Comparison of ENCODE assay signal across 14 cellular contexts in genomic region chr13:75759531-75759930, GRCh38.
DNase-seq lines count a peak whose midpoint lies in the region; ATAC-seq and TF ChIP-seq lines count a peak whose summit lies in the region.
"Had no signal": no experiment of that assay in that cellular context is flagged by ENCODE, and none has a peak within 500 bp of the region (broad histone marks: within the 10 kb centered on the region; RNA-seq: fewer than 3 reads in every experiment).

No MANE protein-coding gene starts in this region.

- TF ChIP-seq CTCF in HCT116 (IDR thresholded peaks at IDR 0.05 in 2 of 3, conservative IDR thresholded peaks at IDR 0.05 in 1 of 3; ENCODE audit: borderline replicate concordance in 1 of 3, insufficient read depth in 1 of 3, low read depth in 2 of 3, low read length in 2 of 3) (no peak), mucosa of descending colon (IDR thresholded peaks at IDR 0.05) (no peak)

- BruUV-seq in HCT116 (replicated peaks; lab: Mats Ljungman, UMichigan) = no TSS peak

- no peaks in the 10 kb centered on the region for H3K79me2 ChIP-seq in HCT116 (ENCODE audit: insufficient read depth, low read length)

- H3K9me3 ChIP-seq in HCT116 (ENCODE audit: control insufficient read depth in 1 of 2, insufficient read depth in 1 of 2, low read depth in 1 of 2, low read length in 2 of 2) (no peaks in the 10 kb centered on the region), duodenal mucosa (ENCODE audit: control insufficient read depth in 1 of 2, low read length in 2 of 2) (no peaks in the 10 kb centered on the region), mucosa of stomach (ENCODE audit: control insufficient read depth, low read length) (no peaks in the 10 kb centered on the region), thymus (ENCODE audit: control insufficient read depth) (peaks cover 1% of the 10 kb centered on the region), mucosa of descending colon (no peaks in the 10 kb centered on the region)

- H3K4me1 ChIP-seq in HCT116 (ENCODE audit: control insufficient read depth in 1 of 2, insufficient read depth in 2 of 2, low read length in 2 of 2) = peaks cover 0 to 17% of the 10 kb centered on the region in 2 experiments; a peak in 3 of 4 replicates
- peaks cover 4 to 9% of the 10 kb centered on the region in 2 donors for H3K4me1 ChIP-seq in duodenal mucosa (ENCODE audit: control insufficient read depth in 1 of 2, insufficient read depth in 2 of 2, low read length in 2 of 2)
- H3K4me1 ChIP-seq in mucosa of stomach (ENCODE audit: control insufficient read depth, insufficient read depth, low read length) = peaks cover 11% of the 10 kb centered on the region
- H3K4me1 ChIP-seq in thymus (ENCODE audit: control insufficient read depth, insufficient read depth, low read length) = peaks cover 21% of the 10 kb centered on the region
- H3K4me1 ChIP-seq in mucosa of descending colon (ENCODE audit: low read depth) = no peaks in the 10 kb centered on the region

- H2AFZ ChIP-seq in HCT116 (ENCODE audit: low read depth, low read length, poor library complexity, severe bottlenecking) = no peak overlapping the region

- H3K9me2 ChIP-seq in HCT116 (ENCODE audit: insufficient read depth) = no peaks in the 10 kb centered on the region

- H3K27me3 ChIP-seq in HCT116 (ENCODE audit: insufficient read depth, low read length) (no peaks in the 10 kb centered on the region), duodenal mucosa (ENCODE audit: control insufficient read depth in 1 of 2, insufficient read depth in 2 of 2, low read length in 2 of 2) (no peaks in the 10 kb centered on the region), mucosa of stomach (ENCODE audit: control insufficient read depth, insufficient read depth, low read length) (no peaks in the 10 kb centered on the region), thymus (ENCODE audit: control insufficient read depth, insufficient read depth) (no peaks in the 10 kb centered on the region)

- RAD21 ChIA-PET in HCT116 (lab: Charles Lee; ENCODE audit: low non-redundant PET in 1 of 2, low total read pairs in 2 of 2, uncharacterized antibody in 2 of 2, unreplicated experiment in 2 of 2) = no interaction called here

- no peak overlapping the region for H3K9ac ChIP-seq in HCT116 (ENCODE audit: low read length)
- peak overlapping the region; percentile 9 to 21 for H3K9ac ChIP-seq in duodenal mucosa (ENCODE audit: low read depth in 1 of 2, low read length in 2 of 2)
- peak overlapping the region; percentile 61 for H3K9ac ChIP-seq in mucosa of stomach (ENCODE audit: low read length)

- no peaks in the 10 kb centered on the region for H3K36me3 ChIP-seq in HCT116 (ENCODE audit: control insufficient read depth in 1 of 2, insufficient read depth in 2 of 2, low read length in 2 of 2)
- no peaks in the 10 kb centered on the region for H3K36me3 ChIP-seq in duodenal mucosa (ENCODE audit: control insufficient read depth in 1 of 2, insufficient read depth in 2 of 2, low read length in 2 of 2)
- H3K36me3 ChIP-seq in mucosa of stomach (ENCODE audit: control insufficient read depth, insufficient read depth, low read length) = no peaks in the 10 kb centered on the region
- no peaks in the 10 kb centered on the region for H3K36me3 ChIP-seq in thymus (ENCODE audit: control insufficient read depth, insufficient read depth)
- no peaks in the 10 kb centered on the region for H3K36me3 ChIP-seq in mucosa of descending colon (ENCODE audit: low read depth)

- TF ChIP-seq RAD21 in HCT116 (IDR thresholded peaks at IDR 0.05; ENCODE audit: low read depth) = no peak

- intact Hi-C loops in HCT116 (cut with micrococcal nuclease) = no loop called here
- intact Hi-C loops in mucosa of descending colon (cut with DNase I, micrococcal nuclease) = no loop called here

- CTCF ChIA-PET in HCT116 (lab: Charles Lee) = interaction anchor here (1.2 kb wide), 1 partner anchor 55 kb away, joined by 3 read pairs; no protein-coding TSS in a partner anchor

- H3K4me3 ChIP-seq in HCT116 (replicated peaks in 1 of 2; ENCODE audit: low read depth in 1 of 2, low read length in 2 of 2) (no peak overlapping the region), duodenal mucosa (ENCODE audit: low read depth in 1 of 2, low read length in 2 of 2) (peak overlapping the region; percentile 2 to 69), mucosa of stomach (ENCODE audit: low read length) (peak overlapping the region; percentile 5), thymus (ENCODE audit: low read length) (no peak overlapping the region), mucosa of descending colon (no peak overlapping the region)

- ATAC-seq in HCT116 (no peak), mucosa of descending colon (no peak), HG03469 (IDR thresholded peaks at IDR 0.05; ENCODE audit: unreplicated experiment) (no peak)

- POLR2A ChIA-PET in HCT116 (lab: Charles Lee) = no interaction called here

- no peak for DNase-seq in HCT116 (ENCODE audit: low read depth, low spot score)
- DNase-seq in cerebellum (ENCODE audit: low spot score) = no peak
- DNase-seq in mucosa of descending colon = no peak
- no peak for DNase-seq in islet precursor cell
- DNase-seq: activated CD4-positive, alpha-beta T cell treated with anti-CD3 and anti-CD28 coated beads, Interleukin-2, amount 10 ng/mL, durations not matched to agents 7 days and 5 days; activated CD8-positive, alpha-beta memory T cell treated with anti-CD3 and anti-CD28 coated beads, Interleukin-2, amount 50 U/mL, for 48 hours; activated effector memory CD4-positive, alpha-beta T cell treated with anti-CD3 and anti-CD28 coated beads, Interleukin-2, amount 50 U/mL, for 16 hours; NCI-H524 treated with DMSO at 0.1 percent for 48 hours; Right ventricle myocardium superior; SW 1271 had no signal

- 0 out of 2 replicates have a peak overlapping the region, but pooled peaks have one; percentile 77 for H3K4me2 ChIP-seq in HCT116 (ENCODE audit: low read length)

- H3K27ac ChIP-seq in HCT116 (ENCODE audit: low read depth, low read length) = no peak overlapping the region
- H3K27ac ChIP-seq in duodenal mucosa (ENCODE audit: low read depth, low read length) = peak overlapping the region; percentile 57
- peak overlapping the region; percentile 60 for H3K27ac ChIP-seq in thymus (ENCODE audit: low read depth)

- WGBS in thymus = 97% methylated on average over 7 of the region's 7 CpGs

- no peaks in the 10 kb centered on the region for H4K20me1 ChIP-seq in HCT116 (ENCODE audit: insufficient read depth)

- no peak for TF ChIP-seq POLR2A in HCT116 (IDR thresholded peaks at IDR 0.05; ENCODE audit: borderline replicate concordance, extremely low read depth, insufficient read depth, insufficient read length)

TF ChIP-seq in HCT116, 20 proteins besides CTCF, POLR2A, EP300 and RAD21:
- no peak for TF ChIP-seq EGR1 (IDR thresholded peaks at IDR 0.05; ENCODE audit: low read depth)
- TF ChIP-seq YY1 (IDR thresholded peaks at IDR 0.05; ENCODE audit: extremely low read depth, insufficient replicate concordance, low read depth, low read length) = no peak
- no peak for TF ChIP-seq ELF1 (IDR thresholded peaks at IDR 0.05; ENCODE audit: borderline replicate concordance, low read depth)
- no peak for TF ChIP-seq ZFX (IDR thresholded peaks at IDR 0.05)
- no peak for TF ChIP-seq JUND (IDR thresholded peaks at IDR 0.05)
- TF ChIP-seq CEBPB (IDR thresholded peaks at IDR 0.05; ENCODE audit: low read depth) = no peak
- TF ChIP-seq SP1 (IDR thresholded peaks at IDR 0.05; ENCODE audit: low read depth) = no peak
- no peak for TF ChIP-seq FOSL1 (IDR thresholded peaks at IDR 0.05; ENCODE audit: low read depth)
- TF ChIP-seq SIN3A (IDR thresholded peaks at IDR 0.05; ENCODE audit: low read depth) = no peak

Comparison
In these comparisons a context has a peak if more than half of its experiments do, and no peak if none do; other contexts are left out.
1. H3K4me3 ChIP-seq: peak in duodenal mucosa (2 of 2) and mucosa of stomach (single experiment); none in HCT116 (0 of 2), thymus (single experiment) and mucosa of descending colon (single experiment).